ENCODE assay signal across 14 cellular contexts in genomic region chr2:11495844-11496271, GRCh38. TPM values are rescaled to one million over a fixed set of nuclear protein-coding genes. Genes with fewer than 3 reads are reported as not detected.
A peak's percentile ranks its signal among the peaks of the same experiment; 100 is the strongest.
DNase-seq lines count a peak whose midpoint lies in the region; ATAC-seq and TF ChIP-seq lines count a peak whose summit lies in the region.
"Had no signal": no experiment of that assay in that cellular context is flagged by ENCODE, and none has a peak within 500 bp of the region (broad histone marks: within the 10 kb centered on the region; RNA-seq: fewer than 3 reads in every experiment).

No MANE protein-coding gene starts in this region.

- H3K4me3 ChIP-seq in spleen (peak overlapping the region in 1 of 8 donors; percentile 32), PC-9 (no peak overlapping the region)
- H3K4me3 ChIP-seq: right lobe of liver had no signal

- no peaks in the 10 kb centered on the region for H3K36me3 Mint-ChIP-seq in chondrocyte (ENCODE audit: low read depth)

- intact Hi-C loops in spleen (cut with DNase I; ENCODE audit: low total_unique reads): no loop called here
- intact Hi-C loops in PC-9 (cut with micrococcal nuclease; ENCODE audit: unreplicated experiment): no loop called here

- no peaks in the 10 kb centered on the region for H3K79me2 ChIP-seq in PC-9 (ENCODE audit: low read depth)

- no peak for TF ChIP-seq POLR2A in spleen (IDR thresholded peaks at IDR 0.05)

- TF ChIP-seq CTCF in chondrocyte (IDR thresholded peaks at IDR 0.05) (no peak), spleen (IDR thresholded peaks at IDR 0.05 in 8 of 11, conservative IDR thresholded peaks at IDR 0.05 in 3 of 11) (no peak), PC-9 (conservative IDR thresholded peaks at IDR 0.05) (no peak)

- H3K36me3 ChIP-seq in spleen (no peaks in the 10 kb centered on the region), PC-9 (ENCODE audit: low read depth) (no peaks in the 10 kb centered on the region)
- H3K36me3 ChIP-seq: right lobe of liver had no signal

- H3K27ac Mint-ChIP-seq in chondrocyte (ENCODE audit: unreplicated experiment): no peak overlapping the region
- H3K27ac Mint-ChIP-seq: activated T-helper 1 cell treated with anti-CD3 and anti-CD28 coated beads, Interleukin-12 subunit alpha, Interleukin-12 subunit beta, Interleukin-2, Interleukin-4 antibody, amounts not matched to agents 30 ng/mL and 10 ng/mL and 1 ng/mL, durations not matched to agents 14 hours and 24 hours and 36 hours; CD4-positive, alpha-beta T cell had no signal

- H3K27me3 ChIP-seq in spleen (replicated peaks in 1 of 7): peaks cover 0 to 19% (median 0%) of the 10 kb centered on the region in 7 donors
- peaks cover 53% of the 10 kb centered on the region; the same call in 1 of the 2 replicates for H3K27me3 ChIP-seq in PC-9 (ENCODE audit: insufficient read depth, low read depth)
- H3K27me3 ChIP-seq: right lobe of liver had no signal

- 30 to 55% (median 43%) methylated on average over 17 to 19 of the region's 19 CpGs for WGBS in spleen, 5 donors

- BruUV-seq in PC-9 (replicated peaks; lab: Mats Ljungman, UMichigan): no TSS peak

- H3K27ac ChIP-seq in spleen: peak overlapping the region in 2 of 8 donors; percentile 10 to 18
- H3K27ac ChIP-seq in PC-9: no peak overlapping the region
- H3K27ac ChIP-seq: right lobe of liver had no signal

- H3K9me3 ChIP-seq in spleen (no peaks in the 10 kb centered on the region), PC-9 (ENCODE audit: insufficient read depth, low read depth) (no peaks in the 10 kb centered on the region; the same call in 1 of the 2 replicates)
- H3K9me3 ChIP-seq: right lobe of liver had no signal

- POLR2A ChIA-PET in PC-9 (lab: Charles Lee; ENCODE audit: unreplicated experiment): no interaction called here

- H3F3A ChIP-seq in PC-9 (ENCODE audit: insufficient read depth, low read depth): 0 out of 2 replicates have a peak, but pooled peaks cover 2% of the 10 kb centered on the region

- H4K20me1 ChIP-seq in PC-9 (ENCODE audit: insufficient read depth): no peaks in the 10 kb centered on the region

- H3K27me3 Mint-ChIP-seq in chondrocyte (ENCODE audit: low read depth): peaks cover 8% of the 10 kb centered on the region

- H3K4me1 Mint-ChIP-seq in chondrocyte (ENCODE audit: low read depth): peaks cover 27% of the 10 kb centered on the region

- CTCF ChIA-PET in PC-9 (lab: Charles Lee): no interaction called here

- DNase-seq in NCI-H524 (lab: John Stamatoyannopoulos, UW): peak; percentile 82 to 85
- DNase-seq in chondrocyte (ENCODE audit: low spot score): no peak
- DNase-seq in left kidney (ENCODE audit: low read depth, low spot score): peak; percentile 47
- peak; percentile 80 for DNase-seq in spleen
- DNase-seq in T-helper 2 cell: no peak
- no peak for DNase-seq in PC-9
- DNase-seq: activated CD4-positive, alpha-beta T cell treated with anti-CD3 and anti-CD28 coated beads for 48 hours; CD4-positive, alpha-beta T cell; KG1; NCI-H2029; right lobe of liver had no signal

- H2AFZ ChIP-seq in PC-9: no peak overlapping the region

- no peaks in the 10 kb centered on the region for H3K9me3 Mint-ChIP-seq in chondrocyte (ENCODE audit: low read depth)
- H3K9me3 Mint-ChIP-seq: activated T-helper 1 cell treated with anti-CD3 and anti-CD28 coated beads, Interleukin-12 subunit alpha, Interleukin-12 subunit beta, Interleukin-2, Interleukin-4 antibody, amounts not matched to agents 30 ng/mL and 10 ng/mL and 1 ng/mL, durations not matched to agents 14 hours and 24 hours and 36 hours; CD4-positive, alpha-beta T cell had no signal

- H3K9me2 ChIP-seq in PC-9 (ENCODE audit: insufficient read depth): no peaks in the 10 kb centered on the region

- peaks cover 0 to 17% (median 10%) of the 10 kb centered on the region in 6 donors for H3K4me1 ChIP-seq in spleen
- peaks cover 6% of the 10 kb centered on the region; the same call in 1 of the 2 replicates for H3K4me1 ChIP-seq in PC-9 (replicated peaks; ENCODE audit: insufficient read depth)

- no peak for ATAC-seq in GM18520 (IDR thresholded peaks at IDR 0.05; ENCODE audit: unreplicated experiment)
- ATAC-seq in HG02852 (IDR thresholded peaks at IDR 0.05; ENCODE audit: unreplicated experiment): no peak

- no peak overlapping the region for H3K4me2 ChIP-seq in PC-9

- peak overlapping the region; percentile 41 for H3K4me3 Mint-ChIP-seq in chondrocyte (ENCODE audit: unreplicated experiment)
- H3K4me3 Mint-ChIP-seq: activated T-helper 1 cell treated with anti-CD3 and anti-CD28 coated beads, Interleukin-12 subunit alpha, Interleukin-12 subunit beta, Interleukin-2, Interleukin-4 antibody, amounts not matched to agents 30 ng/mL and 10 ng/mL and 1 ng/mL, durations not matched to agents 14 hours and 24 hours and 36 hours; CD4-positive, alpha-beta T cell had no signal

RNA-seq across cellular contexts. Expression of gene E2F6, which starts 29.9 kb away (rescaled TPM):
- total RNA-seq in chondrocyte (14.2 to 17.7 TPM (median 15.1 TPM) in 3 replicates), spleen (10 to 100 TPM in 2 of 7 donors, 1 to 10 TPM in 5; 7.3 to 13.6 (median 8.7) TPM), PC-9 (2021) (13.4 and 15.2 TPM in 2 replicates)
- polyA plus RNA-seq in spleen: 1 to 10 TPM; 4.7 to 7.7 (median 4.7) TPM

RNA-seq across cellular contexts. Expression of gene GREB1, which starts 38.0 kb away (rescaled TPM):
- total RNA-seq in chondrocyte (0.52 to 2.2 TPM (median 1.6 TPM) in 3 replicates), spleen (1 to 10 TPM in 1 of 7 donors, under 1 TPM in 6; 0.35 to 1.6 (median 0.68) TPM), PC-9 (2021) (0.20 and 0.37 TPM in 2 replicates)
- under 1 TPM in 2 of 3 donors, not detected in 1; 0.06 to 0.09 TPM for polyA plus RNA-seq in spleen

Comparison
In these comparisons a context has a peak if more than half of its experiments do, and no peak if none do; other contexts are left out.
1. DNase-seq: peak in NCI-H524 (2 of 2), left kidney (single experiment) and spleen (single experiment); none in chondrocyte (single experiment), T-helper 2 cell (0 of 5) and PC-9 (0 of 2).